ENCODE assay signal across 1 cellular context in the genomic region with DNA sequence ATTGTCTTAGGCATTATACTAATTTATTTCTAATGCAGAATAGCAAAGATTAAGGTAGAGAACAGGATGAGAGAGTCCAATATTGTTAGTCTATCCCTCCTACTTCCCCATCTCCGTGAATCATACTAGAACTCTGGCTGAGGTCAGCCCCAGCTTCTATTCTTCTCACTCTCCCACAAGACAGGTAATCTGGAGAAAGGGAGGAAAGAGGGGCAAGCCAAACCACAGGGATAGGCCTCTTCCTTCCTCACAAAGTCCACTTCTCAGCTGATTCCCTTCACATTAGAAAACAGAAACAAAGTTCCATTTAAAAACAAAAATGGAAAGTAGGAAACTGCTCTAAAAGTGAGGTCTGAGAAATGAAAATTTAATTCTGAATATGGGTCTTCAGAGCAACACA.
TF ChIP-seq lines count a peak whose summit lies in the region.

No MANE protein-coding gene starts in this region.

TF ChIP-seq in HepG2, 621 proteins besides CTCF, POLR2A, EP300 and RAD21 (continued from another document):
- TF ChIP-seq, protein P1, sequence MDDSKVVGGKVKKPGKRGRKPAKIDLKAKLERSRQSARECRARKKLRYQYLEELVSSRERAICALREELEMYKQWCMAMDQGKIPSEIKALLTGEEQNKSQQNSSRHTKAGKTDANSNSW (CRISPR knock-in tag; IDR thresholded peaks at IDR 0.05; ENCODE audit: borderline replicate concordance) = no peak
- TF ChIP-seq JARID2 (CRISPR knock-in tag; IDR thresholded peaks at IDR 0.05; ENCODE audit: insufficient replicate concordance) (no peak), ZNF703 (CRISPR knock-in tag; IDR thresholded peaks at IDR 0.05; ENCODE audit: borderline replicate concordance) (no peak), SYNCRIP (IDR thresholded peaks at IDR 0.05; ENCODE audit: insufficient read depth, low read depth, low read length) (no peak), PHF8 (CRISPR knock-in tag; IDR thresholded peaks at IDR 0.05) (no peak), ZNF343 (CRISPR knock-in tag; IDR thresholded peaks at IDR 0.05) (no peak)
- TF ChIP-seq, protein P2, sequence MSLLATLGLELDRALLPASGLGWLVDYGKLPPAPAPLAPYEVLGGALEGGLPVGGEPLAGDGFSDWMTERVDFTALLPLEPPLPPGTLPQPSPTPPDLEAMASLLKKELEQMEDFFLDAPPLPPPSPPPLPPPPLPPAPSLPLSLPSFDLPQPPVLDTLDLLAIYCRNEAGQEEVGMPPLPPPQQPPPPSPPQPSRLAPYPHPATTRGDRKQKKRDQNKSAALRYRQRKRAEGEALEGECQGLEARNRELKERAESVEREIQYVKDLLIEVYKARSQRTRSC (CRISPR knock-in tag; IDR thresholded peaks at IDR 0.05; ENCODE audit: low read depth) = no peak
- TF ChIP-seq, protein P3, sequence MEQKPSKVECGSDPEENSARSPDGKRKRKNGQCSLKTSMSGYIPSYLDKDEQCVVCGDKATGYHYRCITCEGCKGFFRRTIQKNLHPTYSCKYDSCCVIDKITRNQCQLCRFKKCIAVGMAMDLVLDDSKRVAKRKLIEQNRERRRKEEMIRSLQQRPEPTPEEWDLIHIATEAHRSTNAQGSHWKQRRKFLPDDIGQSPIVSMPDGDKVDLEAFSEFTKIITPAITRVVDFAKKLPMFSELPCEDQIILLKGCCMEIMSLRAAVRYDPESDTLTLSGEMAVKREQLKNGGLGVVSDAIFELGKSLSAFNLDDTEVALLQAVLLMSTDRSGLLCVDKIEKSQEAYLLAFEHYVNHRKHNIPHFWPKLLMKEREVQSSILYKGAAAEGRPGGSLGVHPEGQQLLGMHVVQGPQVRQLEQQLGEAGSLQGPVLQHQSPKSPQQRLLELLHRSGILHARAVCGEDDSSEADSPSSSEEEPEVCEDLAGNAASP (CRISPR knock-in tag; IDR thresholded peaks at IDR 0.05; ENCODE audit: borderline replicate concordance) = no peak
- TF ChIP-seq, protein P4, sequence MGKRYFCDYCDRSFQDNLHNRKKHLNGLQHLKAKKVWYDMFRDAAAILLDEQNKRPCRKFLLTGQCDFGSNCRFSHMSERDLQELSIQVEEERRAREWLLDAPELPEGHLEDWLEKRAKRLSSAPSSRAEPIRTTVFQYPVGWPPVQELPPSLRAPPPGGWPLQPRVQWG (CRISPR knock-in tag; IDR thresholded peaks at IDR 0.05; ENCODE audit: borderline replicate concordance, low read depth) = no peak
TF ChIP-seq in HepG2: peak in this region for 0.
